17 cellular contexts compared by ENCODE assay signal in the genomic region with DNA sequence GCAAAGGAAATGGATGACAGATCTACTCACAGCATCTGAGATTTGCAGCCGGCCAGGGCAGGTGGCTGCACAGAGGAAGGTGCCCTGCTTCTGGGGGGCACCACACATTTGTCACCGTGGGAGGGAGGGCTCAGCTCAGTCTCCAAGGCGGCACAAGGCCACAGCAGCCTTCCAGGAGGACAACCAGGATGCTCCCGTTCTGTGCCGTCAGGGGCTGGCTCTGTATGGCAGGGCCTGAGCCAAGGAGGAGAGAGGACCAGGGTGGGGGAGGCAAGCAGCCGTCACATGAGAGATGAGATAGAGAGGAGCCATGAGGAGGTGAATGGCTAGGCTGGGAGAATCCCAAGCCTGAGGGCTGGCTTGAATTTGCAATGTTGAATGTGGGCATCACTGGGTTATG. TPM values are rescaled to one million over a fixed set of nuclear protein-coding genes. Genes with fewer than 3 reads are reported as not detected.
DNase-seq lines count a peak whose midpoint lies in the region; ATAC-seq, FAIRE-seq and TF ChIP-seq lines count a peak whose summit lies in the region.
"Had no signal": no experiment of that assay in that cellular context is flagged by ENCODE, and none has a peak within 500 bp of the region (broad histone marks: within the 10 kb centered on the region; RNA-seq: fewer than 3 reads in every experiment).

No MANE protein-coding gene starts in this region.

- no peaks in the 10 kb centered on the region for H3K9me3 ChIP-seq in HepG2 (ENCODE audit: low read length)
- no peaks in the 10 kb centered on the region for H3K9me3 ChIP-seq in right lobe of liver
- H3K9me3 ChIP-seq in IMR-90 (ENCODE audit: control insufficient read depth, insufficient read depth, low read length): no peaks in the 10 kb centered on the region
- no peaks in the 10 kb centered on the region for H3K9me3 ChIP-seq in neural progenitor cell (ENCODE audit: low read depth)
- H3K9me3 ChIP-seq: HAP-1 had no signal

- POLR2A ChIA-PET in HepG2 (lab: Yijun Ruan, JAX) (interaction anchor here (2.0 kb wide), 1 partner anchor 38 kb away, joined by 5 read pairs; no protein-coding TSS in a partner anchor), IMR-90 (lab: Charles Lee; ENCODE audit: unreplicated experiment) (no interaction called here)

- no peak for TF ChIP-seq CTCF in HepG2 (CRISPR knock-in tag; IDR thresholded peaks at IDR 0.05)
- no peak for TF ChIP-seq CTCF in right lobe of liver (IDR thresholded peaks at IDR 0.05)
- TF ChIP-seq CTCF in IMR-90 (conservative IDR thresholded peaks at IDR 0.05; ENCODE audit: low read depth, low read length): no peak
- no peak for TF ChIP-seq CTCF in neural progenitor cell (IDR thresholded peaks at IDR 0.05)
- no peak for TF ChIP-seq CTCF in type B pancreatic cell (conservative IDR thresholded peaks at IDR 0.05)

- no peak overlapping the region; the same call in 1 of the 2 replicates for H3K4me2 ChIP-seq in HepG2 (ENCODE audit: low read depth, low read length)
- H3K4me2 ChIP-seq in IMR-90 (ENCODE audit: low read depth, low read length): no peak overlapping the region
- H3K4me2 ChIP-seq in neural progenitor cell: no peak overlapping the region

- H4K20me1 ChIP-seq in HepG2 (ENCODE audit: insufficient read depth, low read length): no peaks in the 10 kb centered on the region
- H4K20me1 ChIP-seq in IMR-90 (ENCODE audit: insufficient read depth, low read length): peaks cover 3% of the 10 kb centered on the region; the same call in 1 of the 2 replicates
- no peaks in the 10 kb centered on the region for H4K20me1 ChIP-seq in neural progenitor cell (ENCODE audit: low read depth)

- TF ChIP-seq RAD21 in HepG2 (CRISPR knock-in tag; IDR thresholded peaks at IDR 0.05) (no peak), IMR-90 (IDR thresholded peaks at IDR 0.05; ENCODE audit: low read length) (no peak)

- peaks cover 8% of the 10 kb centered on the region for H3F3A ChIP-seq in neural progenitor cell (ENCODE audit: low read depth)

- H2BK20ac ChIP-seq in IMR-90 (ENCODE audit: low read depth, low read length): no peak overlapping the region

- H3K27ac Mint-ChIP-seq in neural progenitor cell (peak overlapping the region; percentile 36), type B pancreatic cell (peak overlapping the region; percentile 75)
- H3K27ac Mint-ChIP-seq: CD4-positive, alpha-beta T cell had no signal

- no peak overlapping the region for H3K27ac ChIP-seq in HepG2 (ENCODE audit: extremely low read length, insufficient read depth, low read length)
- no peak overlapping the region for H3K27ac ChIP-seq in right lobe of liver
- no peak overlapping the region for H3K27ac ChIP-seq in IMR-90 (ENCODE audit: insufficient read depth, low read length)
- H3K27ac ChIP-seq in neural progenitor cell: no peak overlapping the region
- H3K27ac ChIP-seq: GM23248, HL-60 had no signal

- no peak overlapping the region for H3K23ac ChIP-seq in IMR-90 (ENCODE audit: low read depth, low read length)

- no peak for FAIRE-seq in HepG2 (lab: Jason Lieb, UNC)
- FAIRE-seq: GM18507 had no signal

- H3K18ac ChIP-seq in IMR-90 (ENCODE audit: low read depth, low read length): no peak overlapping the region

- no peak overlapping the region for H3K4me3 Mint-ChIP-seq in neural progenitor cell
- no peak overlapping the region for H3K4me3 Mint-ChIP-seq in type B pancreatic cell
- H3K4me3 Mint-ChIP-seq: CD4-positive, alpha-beta T cell had no signal

- H3K27me3 ChIP-seq in HepG2 (ENCODE audit: control insufficient read depth in 1 of 2, insufficient read depth in 2 of 2, low read length in 2 of 2): no peaks in the 10 kb centered on the region; a peak in 1 of 5 replicates
- no peaks in the 10 kb centered on the region for H3K27me3 ChIP-seq in right lobe of liver
- H3K27me3 ChIP-seq in IMR-90 (ENCODE audit: control insufficient read depth, insufficient read depth, low read length): no peaks in the 10 kb centered on the region
- H3K27me3 ChIP-seq in neural progenitor cell: peaks cover 21% of the 10 kb centered on the region

- WGBS in HepG2 (ENCODE audit: low lambda C conversion rate): 52% methylated on average over 6 of the region's 6 CpGs
- 53% methylated on average over 5 of the region's 6 CpGs for WGBS in right lobe of liver (ENCODE audit: insufficient coverage, low coverage, low lambda C conversion rate, missing lambda C conversion rate)
- WGBS in IMR-90 (ENCODE audit: extremely low coverage in 2 of 2, insufficient read length in 1 of 2), 2 experiments: 37% methylated on average over 2 of the region's 6 CpGs; no CpG with 5 or more reads in 1 of the 2 experiments

- no peak for TF ChIP-seq POLR2A in HepG2 (IDR thresholded peaks at IDR 0.05; ENCODE audit: insufficient read depth in 1 of 2, low read depth in 2 of 2, low read length in 2 of 2)
- TF ChIP-seq POLR2A in right lobe of liver (IDR thresholded peaks at IDR 0.05): no peak
- TF ChIP-seq POLR2A in IMR-90 (IDR thresholded peaks at IDR 0.05; ENCODE audit: low read depth, low read length): no peak

- no peak overlapping the region for H2AFZ ChIP-seq in HepG2 (ENCODE audit: low read length)
- no peak overlapping the region for H2AFZ ChIP-seq in IMR-90 (replicated peaks; ENCODE audit: low read length, poor library complexity)
- H2AFZ ChIP-seq in neural progenitor cell (replicated peaks): no peak overlapping the region
- H2AFZ ChIP-seq: GM23248 had no signal

- no peak overlapping the region for H4K91ac ChIP-seq in IMR-90 (ENCODE audit: insufficient read depth, low read depth, low read length)

- H3K4me1 ChIP-seq in HepG2 (ENCODE audit: insufficient read depth, low read length) (peaks cover 82% of the 10 kb centered on the region), right lobe of liver (peaks cover 0 to 32% (median 13%) of the 10 kb centered on the region in 4 donors), IMR-90 (ENCODE audit: control insufficient read depth, insufficient read depth, low read length) (peaks cover 16% of the 10 kb centered on the region), neural progenitor cell (no peaks in the 10 kb centered on the region)
- H3K4me1 ChIP-seq: HAP-1 had no signal

- no peak overlapping the region for H3K4ac ChIP-seq in IMR-90 (ENCODE audit: low read depth, low read length)

- peaks cover 17% of the 10 kb centered on the region for H3K9me3 Mint-ChIP-seq in neural progenitor cell
- H3K9me3 Mint-ChIP-seq in type B pancreatic cell: peaks cover 4% of the 10 kb centered on the region

- H3K9me1 ChIP-seq in IMR-90 (ENCODE audit: insufficient read depth, low read length): peaks cover 4% of the 10 kb centered on the region; the same call in 1 of the 2 replicates

- intact Hi-C loops in HepG2 (cut with micrococcal nuclease; ENCODE audit: unreplicated experiment) (loop anchor here (5.0 kb wide), 1 partner anchor 43 kb away; no protein-coding TSS in a partner anchor), right lobe of liver (cut with DNase I) (no loop called here), IMR-90 (cut with micrococcal nuclease) (no loop called here)

- no peaks in the 10 kb centered on the region for H3K36me3 ChIP-seq in HepG2 (replicated peaks in 1 of 2; ENCODE audit: control insufficient read depth in 1 of 2, insufficient read depth in 2 of 2, low read length in 2 of 2)
- no peaks in the 10 kb centered on the region for H3K36me3 ChIP-seq in right lobe of liver
- no peaks in the 10 kb centered on the region for H3K36me3 ChIP-seq in IMR-90 (ENCODE audit: control insufficient read depth, insufficient read depth, low read length)
- H3K36me3 ChIP-seq in neural progenitor cell: no peaks in the 10 kb centered on the region
- H3K36me3 ChIP-seq: HAP-1 had no signal

- H3K36me3 Mint-ChIP-seq in neural progenitor cell: no peaks in the 10 kb centered on the region
- peaks cover 4% of the 10 kb centered on the region for H3K36me3 Mint-ChIP-seq in type B pancreatic cell

- peak overlapping the region; percentile 44 for H2AK5ac ChIP-seq in IMR-90 (ENCODE audit: low read depth, low read length)

- no peak overlapping the region for H2BK120ac ChIP-seq in IMR-90 (ENCODE audit: low read depth, low read length)

- H3K9ac ChIP-seq in HepG2 (ENCODE audit: insufficient read depth, low read depth, low read length) (no peak overlapping the region), IMR-90 (ENCODE audit: low read depth, low read length) (no peak overlapping the region), neural progenitor cell (no peak overlapping the region)
- H3K9ac ChIP-seq: GM23248 had no signal

- H2BK15ac ChIP-seq in IMR-90 (ENCODE audit: low read depth, low read length): no peak overlapping the region

- H3K27me3 Mint-ChIP-seq in neural progenitor cell (ENCODE audit: insufficient read depth, low read depth): peaks cover 16% of the 10 kb centered on the region
- peaks cover 23% of the 10 kb centered on the region for H3K27me3 Mint-ChIP-seq in type B pancreatic cell

- no peak overlapping the region for H3K56ac ChIP-seq in IMR-90 (ENCODE audit: extremely low read depth, insufficient read depth, low read length)

- H3K4me1 Mint-ChIP-seq in neural progenitor cell: peaks cover 14% of the 10 kb centered on the region
- no peaks in the 10 kb centered on the region for H3K4me1 Mint-ChIP-seq in type B pancreatic cell (ENCODE audit: unreplicated experiment)

- dilution Hi-C loops in IMR-90 (cut with HindIII; ENCODE audit: low sequenced_read_pairs, unreplicated experiment): no loop called here

- TF ChIP-seq EP300 in HepG2 (IDR thresholded peaks at IDR 0.05; ENCODE audit: low read depth in 2 of 2, low read length in 2 of 2): no peak
- TF ChIP-seq EP300 in HepG2 (CRISPR knock-in tag; IDR thresholded peaks at IDR 0.05; ENCODE audit: borderline replicate concordance): no peak

- no peak overlapping the region for H4K8ac ChIP-seq in IMR-90 (ENCODE audit: low read depth in 2 of 2, low read length in 2 of 2)

- CTCF ChIA-PET in HepG2 (lab: Yijun Ruan, JAX; ENCODE audit: low intra/inter-chr PET ratio, low total read pairs): no interaction called here
- CTCF ChIA-PET in IMR-90 (lab: Yijun Ruan, JAX): no interaction called here

- no TSS peak for BruUV-seq in HepG2 (replicated peaks; lab: Mats Ljungman, UMichigan)
- BruUV-seq in IMR-90 (replicated peaks; lab: Mats Ljungman, UMichigan): no TSS peak

- no peak overlapping the region for H2AK9ac ChIP-seq in IMR-90 (replicated peaks; ENCODE audit: low read depth, low read length, poor library complexity)

- no peak for ATAC-seq in HepG2
- ATAC-seq in right lobe of liver: no peak
- ATAC-seq in IMR-90 (ENCODE audit: low read depth): no peak

- in situ Hi-C loops in HepG2 (cut with HindIII; ENCODE audit: extremely low pct_ligation_motif_present, low pct_unique_long_range_greater_than_20kb) (loop anchor here (5.0 kb wide), 1 partner anchor 103 kb away; no protein-coding TSS in a partner anchor), IMR-90 (cut with MboI; ENCODE audit: low sequenced_read_pairs) (no loop called here)

- no peak overlapping the region for H4K5ac ChIP-seq in IMR-90 (ENCODE audit: low read depth, low read length)

- H2BK5ac ChIP-seq in IMR-90 (ENCODE audit: low read depth, low read length, poor library complexity, severe bottlenecking): no peak overlapping the region

- DNase-seq in HepG2 (ENCODE audit: low spot score) (no peak), right lobe of liver (no peak), IMR-90 (no peak), neural progenitor cell (ENCODE audit: low spot score) (no peak), type B pancreatic cell (ENCODE audit: extremely low spot score, unreplicated experiment) (no peak), HK-2 (ENCODE audit: unreplicated experiment) (no peak), NCI-H2107 treated with DMSO at 0.1 percent for 48 hours (lab: John Stamatoyannopoulos, UW; ENCODE audit: unreplicated experiment) (no peak)
- no peak for DNase-seq in activated CD8-positive, alpha-beta memory T cell treated with anti-CD3 and anti-CD28 coated beads, Interleukin-2, amount 50 U/mL, for 48 hours
- DNase-seq: ACHN; C1 segment of cervical spinal cord; Calu3; CD4-positive, alpha-beta T cell; DMS 273 treated with DMSO at 0.1 percent for 48 hours; GM23248 had no signal

- no peak overlapping the region for H3K14ac ChIP-seq in IMR-90 (replicated peaks; ENCODE audit: low read depth, low read length)

- H3K4me3 ChIP-seq in HepG2 (replicated peaks in 1 of 3; ENCODE audit: insufficient read depth in 1 of 3, low read depth in 2 of 3, low read length in 3 of 3): no peak overlapping the region
- no peak overlapping the region for H3K4me3 ChIP-seq in right lobe of liver
- no peak overlapping the region for H3K4me3 ChIP-seq in IMR-90 (ENCODE audit: insufficient read depth, low read depth, low read length)
- H3K4me3 ChIP-seq in neural progenitor cell: no peak overlapping the region
- H3K4me3 ChIP-seq: GM23248, HAP-1 had no signal

- H3K79me2 ChIP-seq in HepG2 (ENCODE audit: insufficient read depth, low read length) (no peaks in the 10 kb centered on the region), neural progenitor cell (ENCODE audit: low read depth) (no peaks in the 10 kb centered on the region)

- peaks cover 0 to 2% of the 10 kb centered on the region in 2 experiments; a peak in 1 of 4 replicates for H3K79me1 ChIP-seq in IMR-90 (ENCODE audit: low read depth in 1 of 2, low read length in 2 of 2)

RNA-seq across cellular contexts. Expression of a gene that starts 4.6 kb away (rescaled TPM):
- total RNA-seq in HepG2 (2016; rRNA removed; fragmentation: Illumina TruSeq; extraction: Trizol) (30.2 and 35.5 TPM in 2 replicates), right lobe of liver (100 to 1,000 TPM in 3 of 6 experiments, 10 to 100 TPM in 3; 50.1 to 119 (median 90.5) TPM), IMR-90 (2012; rRNA removed) (13.3 and 15.8 TPM in 2 replicates), neural progenitor cell (ENCODE audit: low replicate concordance) (2.0 and 5.5 TPM in 2 replicates), type B pancreatic cell (ENCODE audit: low replicate concordance) (41.5 and 108 TPM in 2 replicates)
- 22.2 and 23.9 TPM in 2 replicates for total RNA-seq in HepG2 (2016; cell fraction: cytosol; rRNA removed; fragmentation: Illumina TruSeq; extraction: Trizol; ENCODE audit: low read depth)
- total RNA-seq in HepG2 (2016; cell fraction: insoluble cytoplasmic fraction; rRNA removed; fragmentation: Illumina TruSeq; extraction: Trizol): 28.1 and 36.4 TPM in 2 replicates
- total RNA-seq in HepG2 (2016; cell fraction: membrane; rRNA removed; fragmentation: Illumina TruSeq; extraction: Trizol): 58.8 and 67.3 TPM in 2 replicates
- total RNA-seq in HepG2 (2016; cell fraction: nucleus; rRNA removed; fragmentation: Illumina TruSeq; extraction: Trizol): 18.8 and 20.8 TPM in 2 replicates
- polyA plus RNA-seq in HepG2 (2011; rRNA removed) (39.2 and 58.1 TPM in 2 replicates), IMR-90 (2012; rRNA removed) (34.4 and 37.4 TPM in 2 replicates)
- polyA plus RNA-seq in HepG2 (2011; cell fraction: cytosol; rRNA removed): 49.3 and 71.9 TPM in 2 replicates
- 101 and 104 TPM in 2 replicates for polyA plus RNA-seq in HepG2 (2011; cell fraction: nucleus; rRNA removed)
- 43.9 and 55.3 TPM in 2 replicates for polyA plus RNA-seq in HepG2 (2012)
- polyA plus RNA-seq in HepG2 (2016; cell fraction: cytosol; fragmentation: Illumina TruSeq; extraction: Trizol; ENCODE audit: low read depth): 28.1 and 33.7 TPM in 2 replicates
- 37.9 and 46.1 TPM in 2 replicates for polyA plus RNA-seq in HepG2 (2016; cell fraction: insoluble cytoplasmic fraction; fragmentation: Illumina TruSeq; extraction: Trizol; ENCODE audit: low read depth)
- 64.2 and 66.8 TPM in 2 replicates for polyA plus RNA-seq in HepG2 (2016; cell fraction: membrane; fragmentation: Illumina TruSeq; extraction: Trizol; ENCODE audit: low read depth)
- 41.2 and 42.5 TPM in 2 replicates for polyA plus RNA-seq in HepG2 (2016; cell fraction: nucleus; fragmentation: Illumina TruSeq; extraction: Trizol; ENCODE audit: insufficient read depth, low read depth)
- polyA minus RNA-seq in HepG2 (2011; rRNA and poly(A)+ RNA removed; ENCODE audit: low replicate concordance): 10.1 and 74.6 TPM in 2 replicates
- 39.7 and 41.5 TPM in 2 replicates for polyA minus RNA-seq in HepG2 (2011; cell fraction: cytosol; rRNA and poly(A)+ RNA removed)
- polyA minus RNA-seq in HepG2 (2011; cell fraction: nucleus; rRNA and poly(A)+ RNA removed): 9.9 and 12.7 TPM in 2 replicates
- 28.7 and 58.2 TPM in 2 replicates for polyA plus RNA-seq in IMR-90 (2012; cell fraction: cytosol; rRNA removed)
- polyA plus RNA-seq in IMR-90 (2012; cell fraction: nucleus; rRNA removed; ENCODE audit: low replicate concordance): 40.1 and 75.2 TPM in 2 replicates
- total RNA-seq: CD4-positive, alpha-beta T cell had no signal

RNA-seq across cellular contexts. Expression of a gene that starts 45.6 kb away (rescaled TPM):
- 123 and 177 TPM in 2 replicates for total RNA-seq in HepG2 (2016; rRNA removed; fragmentation: Illumina TruSeq; extraction: Trizol)
- 143 and 149 TPM in 2 replicates for total RNA-seq in HepG2 (2016; cell fraction: cytosol; rRNA removed; fragmentation: Illumina TruSeq; extraction: Trizol; ENCODE audit: low read depth)
- 108 and 184 TPM in 2 replicates for total RNA-seq in HepG2 (2016; cell fraction: insoluble cytoplasmic fraction; rRNA removed; fragmentation: Illumina TruSeq; extraction: Trizol)
- total RNA-seq in HepG2 (2016; cell fraction: membrane; rRNA removed; fragmentation: Illumina TruSeq; extraction: Trizol): 217 TPM in 2 replicates
- 128 and 139 TPM in 2 replicates for total RNA-seq in HepG2 (2016; cell fraction: nucleus; rRNA removed; fragmentation: Illumina TruSeq; extraction: Trizol)
- polyA plus RNA-seq in HepG2 (2011; rRNA removed): 481 and 626 TPM in 2 replicates
- 323 and 410 TPM in 2 replicates for polyA plus RNA-seq in HepG2 (2011; cell fraction: cytosol; rRNA removed)
- polyA plus RNA-seq in HepG2 (2011; cell fraction: nucleus; rRNA removed): 1,381 and 1,393 TPM in 2 replicates
- 200 and 245 TPM in 2 replicates for polyA plus RNA-seq in HepG2 (2012)
- polyA plus RNA-seq in HepG2 (2016; cell fraction: cytosol; fragmentation: Illumina TruSeq; extraction: Trizol; ENCODE audit: low read depth): 126 and 132 TPM in 2 replicates
- polyA plus RNA-seq in HepG2 (2016; cell fraction: insoluble cytoplasmic fraction; fragmentation: Illumina TruSeq; extraction: Trizol; ENCODE audit: low read depth): 133 and 166 TPM in 2 replicates
- 186 and 199 TPM in 2 replicates for polyA plus RNA-seq in HepG2 (2016; cell fraction: membrane; fragmentation: Illumina TruSeq; extraction: Trizol; ENCODE audit: low read depth)
- polyA plus RNA-seq in HepG2 (2016; cell fraction: nucleus; fragmentation: Illumina TruSeq; extraction: Trizol; ENCODE audit: insufficient read depth, low read depth): 341 and 351 TPM in 2 replicates
- polyA minus RNA-seq in HepG2 (2011; rRNA and poly(A)+ RNA removed; ENCODE audit: low replicate concordance): 198 and 615 TPM in 2 replicates
- polyA minus RNA-seq in HepG2 (2011; cell fraction: cytosol; rRNA and poly(A)+ RNA removed): 125 and 128 TPM in 2 replicates
- polyA minus RNA-seq in HepG2 (2011; cell fraction: nucleus; rRNA and poly(A)+ RNA removed): 166 and 229 TPM in 2 replicates
- total RNA-seq in right lobe of liver: 10 to 100 TPM; 51.0 to 99.1 (median 63.5) TPM
- 203 and 258 TPM in 2 replicates for total RNA-seq in IMR-90 (2012; rRNA removed)
- polyA plus RNA-seq in IMR-90 (2012; rRNA removed): 392 and 417 TPM in 2 replicates
- polyA plus RNA-seq in IMR-90 (2012; cell fraction: cytosol; rRNA removed): 289 and 326 TPM in 2 replicates
- 774 and 1,419 TPM in 2 replicates for polyA plus RNA-seq in IMR-90 (2012; cell fraction: nucleus; rRNA removed; ENCODE audit: low replicate concordance)
- total RNA-seq in neural progenitor cell (ENCODE audit: low replicate concordance): 164 and 378 TPM in 2 replicates
- total RNA-seq in type B pancreatic cell (ENCODE audit: low replicate concordance): 182 and 198 TPM in 2 replicates
